Comparison of ENCODE assay signal across 15 cellular contexts in the genomic region with DNA sequence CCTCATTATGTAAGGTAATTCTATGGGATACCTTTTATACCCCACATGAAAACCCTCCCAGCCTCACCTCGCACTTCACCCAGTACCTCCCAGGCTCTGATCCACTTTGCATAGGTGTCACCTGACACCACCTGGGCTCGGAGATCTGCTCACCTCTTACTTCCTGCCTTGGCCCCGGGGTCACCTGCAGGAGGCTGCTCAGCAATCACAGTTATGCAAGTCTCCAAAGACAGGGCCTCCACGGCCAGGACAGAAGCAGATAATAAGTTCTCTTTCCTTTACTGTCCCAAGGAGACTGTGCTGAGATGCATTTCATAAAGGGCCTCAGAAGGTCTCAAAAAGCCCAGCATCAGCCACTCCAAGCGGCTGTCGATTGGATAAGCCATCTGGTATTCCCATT.
"Had no signal": no experiment of that assay in that cellular context is flagged by ENCODE, and none has a peak within 500 bp of the region (broad histone marks: within the 10 kb centered on the region; RNA-seq: fewer than 3 reads in every experiment).

No MANE protein-coding gene starts in this region.

- H3K9me3 Mint-ChIP-seq: activated naive CD4-positive, alpha-beta T cell treated with anti-CD3 and anti-CD28 coated beads for 36 hours had no signal

- H3K27ac Mint-ChIP-seq: activated naive CD4-positive, alpha-beta T cell treated with anti-CD3 and anti-CD28 coated beads for 36 hours; nephron; T-helper 2 cell treated with Interferon-gamma antibody and Interleukin-4, amounts not matched to agents 5 μg/mL and 100 μg/mL, for 36 hours had no signal

- H3K36me3 ChIP-seq: gastrocnemius medialis, heart left ventricle, prostate gland, suprapubic skin had no signal

- H3K4me1 Mint-ChIP-seq: nephron had no signal

- DNase-seq: activated naive CD4-positive, alpha-beta T cell treated with anti-CD3 and anti-CD28 coated beads for 36 hours; activated T-cell treated with anti-CD3 and anti-CD28 coated beads for 4 hours; gastrocnemius medialis; heart left ventricle; left ventricle myocardium superior; mesenchymal stem cell; occipital lobe; right cardiac atrium; stimulated activated naive CD8-positive, alpha-beta T cell treated with anti-CD3 and anti-CD28 coated beads, Interleukin-15, Interleukin-2, amounts not matched to agents 100 U/mL and 50 U/mL, for 24 hours; SW 1271; trophoblast cell had no signal

- H3K9me3 ChIP-seq: gastrocnemius medialis, heart left ventricle, prostate gland, suprapubic skin had no signal

- H3K4me3 Mint-ChIP-seq: activated naive CD4-positive, alpha-beta T cell treated with anti-CD3 and anti-CD28 coated beads for 36 hours; nephron; T-helper 2 cell treated with Interferon-gamma antibody and Interleukin-4, amounts not matched to agents 5 μg/mL and 100 μg/mL, for 36 hours had no signal

- H3K27ac ChIP-seq: gastrocnemius medialis, heart left ventricle, prostate gland, suprapubic skin had no signal

- H3K4me1 ChIP-seq: gastrocnemius medialis, heart left ventricle, prostate gland, suprapubic skin had no signal

- H3K4me3 ChIP-seq: gastrocnemius medialis, heart left ventricle, prostate gland, suprapubic skin had no signal

- H3K27me3 ChIP-seq: gastrocnemius medialis had no signal
